ENCODE assay signal across 29 cellular contexts in the genomic region with DNA sequence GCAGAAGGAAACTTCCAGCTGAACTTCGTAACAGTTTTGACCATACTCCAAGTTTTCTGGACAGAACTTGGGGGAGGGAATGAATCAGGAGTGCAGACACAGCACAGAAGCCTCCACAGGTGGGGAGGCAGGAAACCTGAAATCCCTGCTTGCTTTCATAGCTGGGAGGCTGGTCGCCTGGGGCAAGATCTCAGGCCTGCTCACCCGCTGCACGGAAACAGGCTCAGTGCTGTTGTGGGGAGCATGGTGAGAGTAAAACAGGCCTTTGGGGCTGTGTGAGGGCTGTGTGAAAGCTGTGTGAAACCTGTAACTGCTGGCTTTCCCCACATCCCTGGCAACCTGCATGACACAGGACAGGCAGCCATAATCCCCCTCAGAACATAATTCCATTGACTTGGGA.
"Had no signal": no experiment of that assay in that cellular context is flagged by ENCODE, and none has a peak within 500 bp of the region (broad histone marks: within the 10 kb centered on the region; RNA-seq: fewer than 3 reads in every experiment).

No MANE protein-coding gene starts in this region.

- H3K36me3 ChIP-seq: ascending aorta, breast epithelium, cardiac muscle cell, esophagus muscularis mucosa, gastrocnemius medialis, heart left ventricle had no signal

- H3K9me3 ChIP-seq: gastrocnemius medialis had no signal

- H3K27ac ChIP-seq: ascending aorta, breast epithelium, cardiac muscle cell, esophagus muscularis mucosa, foreskin keratinocyte, gastrocnemius medialis, heart left ventricle had no signal

- H3K4me3 ChIP-seq: ascending aorta, breast epithelium, cardiac muscle cell, esophagus muscularis mucosa, gastrocnemius medialis, heart left ventricle had no signal

- ATAC-seq: activated naive CD4-positive, alpha-beta T cell treated with anti-CD3 and anti-CD28 coated beads, Interleukin-2, amount 50 U/mL, for 72 hours; activated T-cell treated with anti-CD3 and anti-CD28 coated beads, Interleukin-2, amount 50 U/mL, for 72 hours; effector memory CD8-positive, alpha-beta T cell; foreskin keratinocyte; gastrocnemius medialis; heart left ventricle; WTC11 had no signal

- H3K27me3 ChIP-seq: ascending aorta, breast epithelium, cardiac muscle cell, esophagus muscularis mucosa, foreskin keratinocyte, gastrocnemius medialis, heart left ventricle had no signal

- H3K4me1 ChIP-seq: ascending aorta, breast epithelium, esophagus muscularis mucosa, foreskin keratinocyte, gastrocnemius medialis, heart left ventricle had no signal

- DNase-seq: activated CD4-positive, alpha-beta memory T cell treated with anti-CD3 and anti-CD28 coated beads, Interleukin-2, amount 10 ng/mL, durations not matched to agents 7 days and 5 days; activated CD4-positive, alpha-beta T cell treated with anti-CD3 and anti-CD28 coated beads for 1 hour; activated CD4-positive, alpha-beta T cell treated with anti-CD3 and anti-CD28 coated beads for 4 hours; activated CD4-positive, alpha-beta T cell treated with anti-CD3 and anti-CD28 coated beads, Interleukin-2, amount 10 ng/mL, durations not matched to agents 7 days and 5 days; activated CD4-positive, alpha-beta T cell treated with anti-CD3 and anti-CD28 coated beads, Interleukin-2, amount 50 U/mL, for 4 hours; activated CD8-positive, alpha-beta memory T cell treated with anti-CD3 and anti-CD28 coated beads, Interleukin-2, amount 50 U/mL, for 48 hours; activated gamma-delta T cell; activated naive CD4-positive, alpha-beta T cell; activated naive CD4-positive, alpha-beta T cell treated with anti-CD3 and anti-CD28 coated beads, Interleukin-2, amount 10 ng/mL, durations not matched to agents 7 days and 5 days; activated naive CD8-positive, alpha-beta T cell treated with anti-CD3 and anti-CD28 coated beads, Interleukin-2, amount 10 ng/mL, durations not matched to agents 7 days and 5 days; activated T-cell treated with anti-CD3 and anti-CD28 coated beads for 4 hours; activated T-cell treated with anti-CD3 and anti-CD28 coated beads, Interleukin-2, amount 50 U/mL, for 24 hours; activated T-cell treated with anti-CD3 and anti-CD28 coated beads, Interleukin-2, amount 50 U/mL, for 72 hours; cortex of kidney; dermis blood vessel endothelial cell; effector CD4-positive, alpha-beta T cell; effector memory CD8-positive, alpha-beta T cell; erythroblast; foreskin keratinocyte; gastrocnemius medialis; glutamatergic neuron; heart left ventricle; T-helper 2 cell had no signal
